In the genomic region with DNA sequence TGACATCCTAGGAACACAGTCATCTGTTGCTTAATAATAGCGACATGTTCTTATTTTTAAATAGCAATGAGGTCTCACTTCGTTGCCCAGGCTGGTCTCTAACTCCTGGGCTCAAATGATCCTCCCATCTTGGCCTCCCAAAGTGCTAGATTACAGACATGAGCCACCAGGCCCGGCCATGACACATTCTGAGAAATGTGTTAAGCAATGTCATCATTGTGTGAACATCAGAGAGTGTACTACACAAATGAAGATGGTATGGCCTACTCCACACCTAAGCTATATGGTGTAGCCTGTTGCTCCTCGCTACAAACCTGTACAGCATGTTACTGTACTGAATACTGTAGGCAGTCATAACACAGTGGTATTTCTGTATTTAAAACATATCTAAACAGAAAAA, we compare ENCODE assay signal across 16 cellular contexts.
"Had no signal": no experiment of that assay in that cellular context is flagged by ENCODE, and none has a peak within 500 bp of the region (broad histone marks: within the 10 kb centered on the region; RNA-seq: fewer than 3 reads in every experiment).

No MANE protein-coding gene starts in this region.

- ATAC-seq: activated CD8-positive, alpha-beta memory T cell treated with anti-CD3 and anti-CD28 coated beads, Interleukin-2, amount 10 ng/mL, durations not matched to agents 7 days and 5 days; body of pancreas; stimulated activated memory B cell treated with anti-CD40 and anti-IgM and Interleukin-4, amounts not matched to agents 10 μg/mL and 1 μg/mL and 100 μg/mL, for 72 hours had no signal

- H3K9me3 Mint-ChIP-seq: immature natural killer cell; neural progenitor cell; stimulated activated memory B cell treated with anti-CD40 and anti-IgM and Interleukin-4, amounts not matched to agents 10 μg/mL and 1 μg/mL and 100 μg/mL, for 72 hours had no signal

- DNase-seq: activated CD4-positive, alpha-beta T cell treated with anti-CD3 and anti-CD28 coated beads, Interleukin-2, amount 50 U/mL, for 4 hours; activated CD4-positive, CD25-positive, alpha-beta regulatory T cell; activated CD8-positive, alpha-beta memory T cell treated with anti-CD3 and anti-CD28 coated beads, Interleukin-2, amount 10 ng/mL, durations not matched to agents 7 days and 5 days; activated gamma-delta T cell treated with Interleukin-2 at 50 U/mL for 16 hours; activated T-cell treated with anti-CD3 and anti-CD28 coated beads, Interleukin-2, amount 50 U/mL, for 1 hour; body of pancreas; caudate nucleus; colonic mucosa; effector CD8-positive, alpha-beta T cell; head of caudate nucleus; immature natural killer cell; sigmoid colon; spleen; trophoblast cell had no signal

- H3K27me3 Mint-ChIP-seq: activated CD8-positive, alpha-beta memory T cell treated with anti-CD3 and anti-CD28 coated beads, Interleukin-2, amount 10 ng/mL, durations not matched to agents 7 days and 5 days; stimulated activated memory B cell treated with anti-CD40 and anti-IgM and Interleukin-4, amounts not matched to agents 10 μg/mL and 1 μg/mL and 100 μg/mL, for 72 hours had no signal

- H3K27ac Mint-ChIP-seq: activated CD8-positive, alpha-beta memory T cell treated with anti-CD3 and anti-CD28 coated beads, Interleukin-2, amount 10 ng/mL, durations not matched to agents 7 days and 5 days; neural progenitor cell; stimulated activated memory B cell treated with anti-CD40 and anti-IgM and Interleukin-4, amounts not matched to agents 10 μg/mL and 1 μg/mL and 100 μg/mL, for 72 hours had no signal

- H3K4me3 Mint-ChIP-seq: activated CD8-positive, alpha-beta memory T cell treated with anti-CD3 and anti-CD28 coated beads, Interleukin-2, amount 10 ng/mL, durations not matched to agents 7 days and 5 days; immature natural killer cell; neural progenitor cell; stimulated activated memory B cell treated with anti-CD40 and anti-IgM and Interleukin-4, amounts not matched to agents 10 μg/mL and 1 μg/mL and 100 μg/mL, for 72 hours had no signal
